In genomic region chr11:69444381-69445130, GRCh38 we compare ENCODE assay signal across 2 cellular contexts.
TF ChIP-seq lines count a peak whose summit lies in the region.

No MANE protein-coding gene starts in this region.

TF ChIP-seq in SK-N-SH treated with all-trans-retinoic acid at 6 μM for 48 hours, 23 proteins besides CTCF, POLR2A, EP300 and RAD21 (continued from another document):
- TF ChIP-seq, protein P1, sequence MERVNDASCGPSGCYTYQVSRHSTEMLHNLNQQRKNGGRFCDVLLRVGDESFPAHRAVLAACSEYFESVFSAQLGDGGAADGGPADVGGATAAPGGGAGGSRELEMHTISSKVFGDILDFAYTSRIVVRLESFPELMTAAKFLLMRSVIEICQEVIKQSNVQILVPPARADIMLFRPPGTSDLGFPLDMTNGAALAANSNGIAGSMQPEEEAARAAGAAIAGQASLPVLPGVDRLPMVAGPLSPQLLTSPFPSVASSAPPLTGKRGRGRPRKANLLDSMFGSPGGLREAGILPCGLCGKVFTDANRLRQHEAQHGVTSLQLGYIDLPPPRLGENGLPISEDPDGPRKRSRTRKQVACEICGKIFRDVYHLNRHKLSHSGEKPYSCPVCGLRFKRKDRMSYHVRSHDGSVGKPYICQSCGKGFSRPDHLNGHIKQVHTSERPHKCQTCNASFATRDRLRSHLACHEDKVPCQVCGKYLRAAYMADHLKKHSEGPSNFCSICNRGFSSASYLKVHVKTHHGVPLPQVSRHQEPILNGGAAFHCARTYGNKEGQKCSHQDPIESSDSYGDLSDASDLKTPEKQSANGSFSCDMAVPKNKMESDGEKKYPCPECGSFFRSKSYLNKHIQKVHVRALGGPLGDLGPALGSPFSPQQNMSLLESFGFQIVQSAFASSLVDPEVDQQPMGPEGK (CRISPR knock-in tag; IDR thresholded peaks at IDR 0.05; ENCODE audit: borderline replicate concordance) = no peak
- TF ChIP-seq, protein P2, sequence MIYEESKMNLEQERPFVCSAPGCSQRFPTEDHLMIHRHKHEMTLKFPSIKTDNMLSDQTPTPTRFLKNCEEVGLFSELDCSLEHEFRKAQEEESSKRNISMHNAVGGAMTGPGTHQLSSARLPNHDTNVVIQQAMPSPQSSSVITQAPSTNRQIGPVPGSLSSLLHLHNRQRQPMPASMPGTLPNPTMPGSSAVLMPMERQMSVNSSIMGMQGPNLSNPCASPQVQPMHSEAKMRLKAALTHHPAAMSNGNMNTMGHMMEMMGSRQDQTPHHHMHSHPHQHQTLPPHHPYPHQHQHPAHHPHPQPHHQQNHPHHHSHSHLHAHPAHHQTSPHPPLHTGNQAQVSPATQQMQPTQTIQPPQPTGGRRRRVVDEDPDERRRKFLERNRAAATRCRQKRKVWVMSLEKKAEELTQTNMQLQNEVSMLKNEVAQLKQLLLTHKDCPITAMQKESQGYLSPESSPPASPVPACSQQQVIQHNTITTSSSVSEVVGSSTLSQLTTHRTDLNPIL (CRISPR knock-in tag; IDR thresholded peaks at IDR 0.05; ENCODE audit: low read depth) = no peak
- TF ChIP-seq ESRRG (CRISPR knock-in tag; IDR thresholded peaks at IDR 0.05) (no peak), OSR1 (CRISPR knock-in tag; IDR thresholded peaks at IDR 0.05) (no peak)

TF ChIP-seq in liver, 16 proteins besides CTCF, POLR2A, EP300 and RAD21 (continued from another document):
- no peak for TF ChIP-seq REST (IDR thresholded peaks at IDR 0.05)
- TF ChIP-seq, protein P3, sequence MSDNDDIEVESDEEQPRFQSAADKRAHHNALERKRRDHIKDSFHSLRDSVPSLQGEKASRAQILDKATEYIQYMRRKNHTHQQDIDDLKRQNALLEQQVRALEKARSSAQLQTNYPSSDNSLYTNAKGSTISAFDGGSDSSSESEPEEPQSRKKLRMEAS (IDR thresholded peaks at IDR 0.05) = no peak
- no peak for TF ChIP-seq SP1 (IDR thresholded peaks at IDR 0.05)
- TF ChIP-seq HNF4A (conservative IDR thresholded peaks at IDR 0.05) = no peak
- TF ChIP-seq RXRA (IDR thresholded peaks at IDR 0.05) = no peak
- TF ChIP-seq HNF4G (IDR thresholded peaks at IDR 0.05) = no peak
- no peak for TF ChIP-seq YY1 (IDR thresholded peaks at IDR 0.05)
- TF ChIP-seq, protein P4, sequence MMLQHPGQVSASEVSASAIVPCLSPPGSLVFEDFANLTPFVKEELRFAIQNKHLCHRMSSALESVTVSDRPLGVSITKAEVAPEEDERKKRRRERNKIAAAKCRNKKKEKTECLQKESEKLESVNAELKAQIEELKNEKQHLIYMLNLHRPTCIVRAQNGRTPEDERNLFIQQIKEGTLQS (IDR thresholded peaks at IDR 0.05) = no peak
